In the genomic region with DNA sequence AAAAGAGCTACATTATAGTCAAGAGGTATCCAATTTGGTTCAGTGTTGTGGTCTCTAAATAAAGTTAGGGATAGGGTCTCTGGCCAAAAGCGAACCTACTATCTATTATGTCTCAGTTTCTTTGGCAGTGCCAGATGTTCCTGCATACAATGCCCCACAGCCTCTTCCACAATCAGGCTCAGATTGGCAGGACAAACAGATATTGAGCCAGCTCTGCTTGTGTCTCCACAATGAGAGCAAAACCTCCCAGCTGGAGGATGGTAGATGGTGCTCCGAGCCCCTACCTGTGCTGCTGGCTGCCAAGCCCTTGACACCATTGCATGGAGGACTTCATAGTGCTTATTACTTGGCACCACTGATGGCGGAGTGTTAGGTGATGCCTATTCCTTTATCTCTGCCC, we compare ENCODE assay signal across 21 cellular contexts.
"Had no signal": no experiment of that assay in that cellular context is flagged by ENCODE, and none has a peak within 500 bp of the region (broad histone marks: within the 10 kb centered on the region; RNA-seq: fewer than 3 reads in every experiment).

No MANE protein-coding gene starts in this region.

- H3K4me1 ChIP-seq: Peyer's patch had no signal

- H3K4me3 ChIP-seq: Peyer's patch had no signal

- H3K27ac ChIP-seq: brain microvascular endothelial cell, Peyer's patch, RWPE1 had no signal

- H3K27me3 ChIP-seq: brain microvascular endothelial cell, Peyer's patch had no signal

- DNase-seq: activated B cell treated with CpG ODN at 0.5 μM for 24 hours; activated CD4-positive, alpha-beta T cell treated with anti-CD3 and anti-CD28 coated beads for 1 hour; activated CD4-positive, alpha-beta T cell treated with anti-CD3 and anti-CD28 coated beads, Interleukin-2, amount 10 ng/mL, durations not matched to agents 24 days and 14 days; activated CD4-positive, alpha-beta T cell treated with anti-CD3 and anti-CD28 coated beads, Interleukin-2, amount 50 U/mL, for 48 hours; activated CD8-positive, alpha-beta memory T cell treated with anti-CD3 and anti-CD28 coated beads for 24 hours; activated gamma-delta T cell; activated naive CD4-positive, alpha-beta T cell treated with anti-CD3 and anti-CD28 coated beads for 36 hours; activated T-cell treated with anti-CD3 and anti-CD28 coated beads, Interleukin-2, amount 50 U/mL, for 4 hours; brain microvascular endothelial cell; KG1; NCI-H1048; NCI-H146; NCI-H187 treated with DMSO at 0.1 percent for 48 hours; NCI-H2081 treated with DMSO at 0.1 percent for 48 hours; NCI-H446; NCI-H524; Peyer's patch; SHP77 treated with DMSO at 0.1 percent for 48 hours; T-helper 17 cell; T1000 had no signal

- H3K9me3 ChIP-seq: Peyer's patch had no signal
